20 cellular contexts compared by ENCODE assay signal in the genomic region with DNA sequence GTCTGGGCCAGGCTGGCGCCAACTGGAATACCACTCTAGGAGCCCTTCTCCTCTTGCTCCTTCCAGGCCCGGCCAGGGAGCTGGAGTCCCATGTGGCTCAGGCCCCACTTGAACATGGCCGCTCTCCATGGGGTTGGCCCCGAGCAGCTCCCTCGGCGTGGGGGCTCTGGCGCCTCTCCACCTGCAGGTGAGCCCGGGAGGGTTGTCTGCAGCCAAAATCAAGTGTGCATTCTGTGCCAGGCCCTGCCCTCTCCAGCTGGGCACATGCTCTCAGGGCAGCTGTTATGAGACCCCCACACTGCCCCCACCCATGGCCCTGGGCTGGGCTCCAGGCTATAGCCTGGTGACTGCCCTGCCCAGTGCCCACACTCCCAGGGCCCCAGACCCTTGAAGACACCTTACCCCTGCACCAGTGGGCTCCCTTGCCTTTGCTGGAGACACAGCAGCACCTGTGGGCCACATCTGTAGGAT. TPM values are rescaled to one million over a fixed set of nuclear protein-coding genes. Genes with fewer than 3 reads are reported as not detected.
A peak's percentile ranks its signal among the peaks of the same experiment; 100 is the strongest.
DNase-seq lines count a peak whose midpoint lies in the region; ATAC-seq, FAIRE-seq and TF ChIP-seq lines count a peak whose summit lies in the region.
"Had no signal": no experiment of that assay in that cellular context is flagged by ENCODE, and none has a peak within 500 bp of the region (broad histone marks: within the 10 kb centered on the region; RNA-seq: fewer than 3 reads in every experiment).

No MANE protein-coding gene starts in this region.

- no peak for TF ChIP-seq POLR2A in H1 (IDR thresholded peaks at IDR 0.05; ENCODE audit: control extremely low read depth in 1 of 2, low read depth in 2 of 2, low read length in 2 of 2)

- H2BK12ac ChIP-seq in H1 (ENCODE audit: low read depth, low read length), result peak overlapping the region; percentile 98

- FAIRE-seq in H1 (lab: Jason Lieb, UNC), result no peak
- FAIRE-seq: G401.6 had no signal

- H3K9ac ChIP-seq in H1 (replicated peaks in 1 of 4; ENCODE audit: extremely low read depth in 1 of 4, low read depth in 3 of 4, low read length in 3 of 4), result no peak overlapping the region
- H3K9ac ChIP-seq: KMS-11 had no signal

- CTCF ChIA-PET in H1 (lab: Charles Lee; ENCODE audit: partially characterized antibody), result interaction anchor here (1.0 to 2.1 kb wide), 6 partner anchors 14 to 95 kb away, joined by 3 to 8 read pairs (median 4); no protein-coding TSS in a partner anchor

- peak overlapping the region; percentile 44 for H3K4ac ChIP-seq in H1 (replicated peaks; ENCODE audit: insufficient read length, low read depth, low read length)

- 91% methylated on average over 8 of the region's 8 CpGs; no CpG with 5 or more reads in 1 of the 2 experiments for WGBS in H1 (ENCODE audit: extremely low coverage in 1 of 2, insufficient coverage in 1 of 2, insufficient read length in 1 of 2, insufficient replicate concordance in 2 of 2, low coverage in 1 of 2, low lambda C conversion rate in 2 of 2, missing lambda C conversion rate in 1 of 2), 2 experiments

- H4K91ac ChIP-seq in H1 (replicated peaks; ENCODE audit: insufficient read length, low read length), result peak overlapping the region; percentile 66

- H4K5ac ChIP-seq in H1 (ENCODE audit: insufficient read length, low read depth, low read length), result no peak overlapping the region

- no peak for TF ChIP-seq CTCF in H1 (IDR thresholded peaks at IDR 0.05; ENCODE audit: control extremely low read depth in 1 of 3, insufficient read depth in 1 of 3, low read depth in 1 of 3, low read length in 3 of 3)

- no peak overlapping the region for H4K8ac ChIP-seq in H1 (ENCODE audit: extremely low read depth, insufficient read depth, low read length)

- TF ChIP-seq EP300 in H1 (IDR thresholded peaks at IDR 0.05; ENCODE audit: borderline replicate concordance in 1 of 2, low read depth in 2 of 2, low read length in 2 of 2), result no peak

- H2BK5ac ChIP-seq in H1 (ENCODE audit: low read depth, low read length), result peak overlapping the region; percentile 19; the same call in 1 of the 2 replicates

- peak overlapping the region; percentile 94; the same call in 1 of the 2 replicates for H3K18ac ChIP-seq in H1 (ENCODE audit: extremely low read depth, low read length)

- H2BK120ac ChIP-seq in H1 (replicated peaks; ENCODE audit: low read depth, low read length), result no peak overlapping the region

- POLR2A ChIA-PET in H1 (lab: Charles Lee; ENCODE audit: partially characterized antibody), result interaction anchor here (1.2 to 2.7 kb wide), 3 partner anchors 14 to 44 kb away, joined by 3 to 12 read pairs (median 4); no protein-coding TSS in a partner anchor

- no peaks in the 10 kb centered on the region for H4K20me1 ChIP-seq in H1 (replicated peaks in 1 of 2; ENCODE audit: control insufficient read depth in 1 of 2, insufficient read depth in 2 of 2, low read length in 2 of 2)

- no peaks in the 10 kb centered on the region for H3K36me3 ChIP-seq in H1 (ENCODE audit: control insufficient read depth in 2 of 4, insufficient read depth in 4 of 4, low read length in 3 of 4)
- H3K36me3 ChIP-seq: HAP-1 had no signal

- peaks cover 6 to 34% (median 24%) of the 10 kb centered on the region in 4 experiments for H3K4me1 ChIP-seq in H1 (replicated peaks in 1 of 4; ENCODE audit: control insufficient read depth in 3 of 4, insufficient read depth in 4 of 4, low read length in 3 of 4)
- H3K4me1 ChIP-seq: HAP-1 had no signal

- H3K14ac ChIP-seq in H1 (ENCODE audit: insufficient read length), result no peak overlapping the region

- peak overlapping the region; percentile 86; the same call in 1 of the 2 replicates for H2BK20ac ChIP-seq in H1 (ENCODE audit: low read length)

- H3K23ac ChIP-seq in H1 (ENCODE audit: insufficient read length), result no peak overlapping the region

- no peaks in the 10 kb centered on the region for H3K79me2 ChIP-seq in H1 (ENCODE audit: control insufficient read depth in 1 of 2, insufficient read depth in 2 of 2, low read length in 2 of 2)

- H2AFZ ChIP-seq in H1 (ENCODE audit: low read length), result no peak overlapping the region

- H3K23me2 ChIP-seq in H1 (ENCODE audit: low read depth, low read length), result no peaks in the 10 kb centered on the region

- intact Hi-C loops in sciatic nerve (cut with DNase I), result no loop called here

- H3K79me1 ChIP-seq in H1 (ENCODE audit: low read depth, low read length), result no peaks in the 10 kb centered on the region

- H3K56ac ChIP-seq in H1 (replicated peaks; ENCODE audit: insufficient read length, low read depth, low read length), result no peak overlapping the region

- no peak overlapping the region for H2BK15ac ChIP-seq in H1 (ENCODE audit: low read length)

- no peak overlapping the region for H3K4me2 ChIP-seq in H1 (ENCODE audit: insufficient read depth in 1 of 2, low read depth in 2 of 2, low read length in 2 of 2)
- H3K4me2 ChIP-seq: KMS-11 had no signal

- H2AK5ac ChIP-seq in H1 (ENCODE audit: low read depth, low read length), result peak overlapping the region; percentile 93

- ATAC-seq in sciatic nerve (no peak), GM18909 (IDR thresholded peaks at IDR 0.05; ENCODE audit: poor library complexity, unreplicated experiment) (no peak)
- ATAC-seq: PC-3 had no signal

- no peak for TF ChIP-seq RAD21 in H1 (IDR thresholded peaks at IDR 0.05 in 1 of 2, conservative IDR thresholded peaks at IDR 0.05 in 1 of 2; ENCODE audit: low read depth in 2 of 2, low read length in 2 of 2)

- H3K27ac ChIP-seq in H1 (ENCODE audit: low read depth, low read length), result no peak overlapping the region
- H3K27ac ChIP-seq: KMS-11, RWPE1 had no signal

- H3K9me3 ChIP-seq in H1 (ENCODE audit: insufficient read depth in 2 of 2, low read depth in 1 of 2, low read length in 1 of 2), result no peaks in the 10 kb centered on the region
- H3K9me3 ChIP-seq: HAP-1 had no signal

- DNase-seq in activated effector memory CD4-positive, alpha-beta T cell treated with anti-CD3 and anti-CD28 coated beads, Interleukin-2, amount 50 U/mL, for 16 hours, result peak; percentile 61
- no peak for DNase-seq in activated effector memory CD4-positive, alpha-beta T cell treated with Interleukin-2 at 50 U/mL for 16 hours
- peak in 1 of 2 experiments; percentile 44 for DNase-seq in H1 (ENCODE audit: low read depth in 1 of 2, low spot score in 2 of 2)
- DNase-seq in mesenteric fat pad (ENCODE audit: low spot score), result peak; percentile 62
- peak; percentile 51 for DNase-seq in sciatic nerve (ENCODE audit: low spot score)
- no peak for DNase-seq in middle frontal gyrus (ENCODE audit: extremely low spot score, low spot score)
- DNase-seq in activated gamma-delta T cell treated with Interleukin-2 at 50 U/mL for 16 hours, result no peak
- DNase-seq: 8988T, DMS 273 treated with DMSO at 0.1 percent for 48 hours, NCI-H1417, NCI-H187 treated with DMSO at 0.1 percent for 48 hours, NCI-H226, NCI-H524, NCI-H82, PC-3 had no signal

- no peaks in the 10 kb centered on the region; a peak in 1 of 7 replicates for H3K27me3 ChIP-seq in H1 (replicated peaks in 1 of 4; ENCODE audit: control insufficient read depth in 3 of 4, extremely low read depth in 1 of 4, insufficient read depth in 3 of 4, low read length in 3 of 4)

- no peak overlapping the region for H3K4me3 ChIP-seq in H1 (ENCODE audit: extremely low read depth in 1 of 4, insufficient read depth in 2 of 4, low read depth in 3 of 4, low read length in 4 of 4)
- H3K4me3 ChIP-seq: HAP-1 had no signal

TF ChIP-seq in H1, 55 proteins besides CTCF, POLR2A, EP300 and RAD21 (continues in another document):
- TF ChIP-seq RNF2 (IDR thresholded peaks at IDR 0.05; ENCODE audit: borderline replicate concordance, low read depth, low read length, missing control alignments, poor library complexity, severe bottlenecking) (no peak), KDM1A (IDR thresholded peaks at IDR 0.05; ENCODE audit: borderline replicate concordance, low read length) (no peak), SP4 (IDR thresholded peaks at IDR 0.05; ENCODE audit: low read length) (no peak), BACH1 (IDR thresholded peaks at IDR 0.05; ENCODE audit: low read length) (no peak), TAF1 (IDR thresholded peaks at IDR 0.05; ENCODE audit: low read depth, low read length) (no peak), EZH2 (IDR thresholded peaks at IDR 0.05; ENCODE audit: low read depth, low read length, severe bottlenecking) (no peak), ZNF274 (IDR thresholded peaks at IDR 0.05; ENCODE audit: borderline replicate concordance, extremely low read depth, low read length) (no peak), CEBPB (IDR thresholded peaks at IDR 0.05; ENCODE audit: low read depth, low read length) (no peak), CBX5 (IDR thresholded peaks at IDR 0.05; ENCODE audit: low read depth, low read length) (no peak), TCF12 (IDR thresholded peaks at IDR 0.05; ENCODE audit: low read depth, low read length) (no peak), YY1 (IDR thresholded peaks at IDR 0.05; ENCODE audit: low read depth, low read length) (no peak)

RNA-seq across cellular contexts. Expression of a gene that starts 45.8 kb away (rescaled TPM):
- 72.8 and 74.6 TPM in 2 replicates for total RNA-seq in H1 (2021; fragmentation: NEBNext Ultra II Directional; extraction: Animal tissue kit (Norgen Biotek cat#: 25700))
- polyA plus RNA-seq in H1 (2011; rRNA removed), result 37.4 and 61.3 TPM in 2 replicates
- polyA plus RNA-seq in H1 (2011; cell fraction: cytosol; rRNA removed), result 37.9 TPM
- 51.0 TPM for polyA plus RNA-seq in H1 (2011; cell fraction: nucleus; rRNA removed)
- polyA plus RNA-seq in H1 (2012, experiment 1 of 2), result 44.2 to 60.1 TPM (median 56.3 TPM) in 4 replicates
- 57.3 TPM for polyA plus RNA-seq in H1 (2012, experiment 2 of 2)
- polyA plus RNA-seq in H1 (2013, experiment 1 of 2), result 41.0 TPM
- 45.1 TPM for polyA plus RNA-seq in H1 (2013, experiment 2 of 2)
- polyA minus RNA-seq in H1 (2011; rRNA and poly(A)+ RNA removed), result 26.9 and 34.9 TPM in 2 replicates
- 49.1 TPM for polyA minus RNA-seq in H1 (2011; cell fraction: cytosol; rRNA and poly(A)+ RNA removed)
- 74.6 TPM for polyA minus RNA-seq in H1 (2011; cell fraction: nucleus; rRNA and poly(A)+ RNA removed)
- total RNA-seq in mesenteric fat pad (38.4 TPM), sciatic nerve (27.2 TPM)

Comparison
In these comparisons a context has a peak if more than half of its experiments do, and no peak if none do; other contexts are left out.
1. DNase-seq: peak in activated effector memory CD4-positive, alpha-beta T cell treated with anti-CD3 and anti-CD28 coated beads, Interleukin-2, amount 50 U/mL, for 16 hours (single experiment), mesenteric fat pad (single experiment) and sciatic nerve (single experiment); none in activated effector memory CD4-positive, alpha-beta T cell treated with Interleukin-2 at 50 U/mL for 16 hours (single experiment), middle frontal gyrus (single experiment) and activated gamma-delta T cell treated with Interleukin-2 at 50 U/mL for 16 hours (single experiment).